Comparison of ENCODE assay signal across 25 cellular contexts in the genomic region with DNA sequence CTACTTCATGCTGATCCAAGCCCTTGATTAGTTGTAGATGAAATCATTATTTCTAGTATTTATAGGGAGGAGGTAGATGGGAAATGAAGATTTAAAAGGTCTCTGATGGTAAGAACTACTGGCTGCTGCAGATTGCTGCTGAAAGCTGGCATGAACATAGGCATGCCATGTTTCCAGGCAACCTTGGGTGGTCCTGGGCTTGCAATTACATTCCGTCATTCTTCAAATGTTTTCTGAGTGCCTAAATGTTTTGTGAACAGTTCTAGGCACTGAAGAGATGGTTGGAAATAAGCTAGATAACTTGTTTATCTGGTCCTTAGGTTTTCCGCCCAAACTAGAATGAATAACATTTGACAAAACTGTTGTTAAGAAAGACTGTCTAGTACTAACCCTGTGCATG.
"Had no signal": no experiment of that assay in that cellular context is flagged by ENCODE, and none has a peak within 500 bp of the region (broad histone marks: within the 10 kb centered on the region; RNA-seq: fewer than 3 reads in every experiment).

No MANE protein-coding gene starts in this region.

- H3K27ac Mint-ChIP-seq: dendritic cell treated with granulocyte-macrophage colony-stimulating factor and Interleukin-4, amounts not matched to agents 40 ng/mL and 50 ng/mL, for 4 days; endodermal cell; naive B cell; nephron; neural progenitor cell; progenitor cell of endocrine pancreas; stimulated activated effector memory CD8-positive, alpha-beta T cell treated with anti-CD3 and anti-CD28 coated beads, Interleukin-12 subunit alpha, Interleukin-12 subunit beta, amount 100 ng/mL, for 72 hours had no signal

- H3K4me3 ChIP-seq: colonic mucosa, lower lobe of right lung, neural progenitor cell, right lobe of liver, smooth muscle cell, stomach, testis, transverse colon had no signal

- H3K36me3 Mint-ChIP-seq: naive B cell; neural progenitor cell; stimulated activated effector memory CD8-positive, alpha-beta T cell treated with anti-CD3 and anti-CD28 coated beads, Interleukin-12 subunit alpha, Interleukin-12 subunit beta, amount 100 ng/mL, for 72 hours had no signal

- H3K9me3 ChIP-seq: colonic mucosa, lower lobe of right lung, right lobe of liver, stomach, testis, transverse colon had no signal

- H3K79me2 ChIP-seq: parathyroid adenoma had no signal

- H3K27ac ChIP-seq: colonic mucosa, epithelial cell of prostate, foreskin keratinocyte, lower lobe of right lung, neural progenitor cell, parathyroid adenoma, right lobe of liver, stomach, testis, transverse colon had no signal

- H3K36me3 ChIP-seq: colonic mucosa, lower lobe of right lung, neural progenitor cell, right lobe of liver, stomach, transverse colon had no signal

- H3K4me1 Mint-ChIP-seq: naive B cell; nephron; stimulated activated effector memory CD8-positive, alpha-beta T cell treated with anti-CD3 and anti-CD28 coated beads, Interleukin-12 subunit alpha, Interleukin-12 subunit beta, amount 100 ng/mL, for 72 hours had no signal

- ATAC-seq: esophagus mucosa; foreskin keratinocyte; left ventricle myocardium superior; lower lobe of right lung; right lobe of liver; stimulated activated effector memory CD8-positive, alpha-beta T cell treated with anti-CD3 and anti-CD28 coated beads, Interleukin-12 subunit alpha, Interleukin-12 subunit beta, amount 100 ng/mL, for 72 hours had no signal

- H3K27me3 Mint-ChIP-seq: dendritic cell treated with granulocyte-macrophage colony-stimulating factor and Interleukin-4, amounts not matched to agents 40 ng/mL and 50 ng/mL, for 4 days had no signal

- H3K4me2 ChIP-seq: neural progenitor cell, smooth muscle cell had no signal

- H3K27me3 ChIP-seq: colonic mucosa, foreskin keratinocyte, neural progenitor cell, right lobe of liver, testis, transverse colon had no signal

- H3K4me1 ChIP-seq: colonic mucosa, lower lobe of right lung, parathyroid adenoma, right lobe of liver, stomach, testis, transverse colon had no signal

- H3K9me3 Mint-ChIP-seq: dendritic cell treated with granulocyte-macrophage colony-stimulating factor and Interleukin-4, amounts not matched to agents 40 ng/mL and 50 ng/mL, for 4 days; stimulated activated effector memory CD8-positive, alpha-beta T cell treated with anti-CD3 and anti-CD28 coated beads, Interleukin-12 subunit alpha, Interleukin-12 subunit beta, amount 100 ng/mL, for 72 hours had no signal

- DNase-seq: central memory CD4-positive, alpha-beta T cell; colonic mucosa; effector CD8-positive, alpha-beta T cell; endodermal cell; foreskin keratinocyte; left ventricle myocardium superior; lower lobe of right lung; naive B cell; right lobe of liver; stimulated activated CD4-positive, alpha-beta T cell treated with anti-CD3 and anti-CD28 coated beads, Interleukin-12 subunit alpha, Interleukin-12 subunit beta, amount 100 ng/mL, for 4 hours; stimulated activated CD4-positive, alpha-beta T cell treated with anti-CD3 and anti-CD28 coated beads, Interleukin-1b, Interleukin-23, amount 100 ng/mL, for 48 hours; stimulated activated CD4-positive, alpha-beta T cell treated with anti-CD3 and anti-CD28 coated beads, Interleukin-4, amount 100 ng/mL, for 24 hours; stimulated activated naive CD4-positive, alpha-beta T cell treated with Interleukin-2 at 50 U/mL for 16 hours; stomach; testis; transverse colon had no signal

- H3K9ac ChIP-seq: neural progenitor cell, parathyroid adenoma had no signal

- H3K4me3 Mint-ChIP-seq: dendritic cell treated with granulocyte-macrophage colony-stimulating factor and Interleukin-4, amounts not matched to agents 40 ng/mL and 50 ng/mL, for 4 days; endodermal cell; naive B cell; nephron; neural progenitor cell; stimulated activated effector memory CD8-positive, alpha-beta T cell treated with anti-CD3 and anti-CD28 coated beads, Interleukin-12 subunit alpha, Interleukin-12 subunit beta, amount 100 ng/mL, for 72 hours had no signal
